ENCODE assay signal across 8 cellular contexts in genomic region chr6:116253505-116254296, GRCh38. TPM values are rescaled to one million over a fixed set of nuclear protein-coding genes. Genes with fewer than 3 reads are reported as not detected.
DNase-seq lines count a peak whose midpoint lies in the region; ATAC-seq, FAIRE-seq and TF ChIP-seq lines count a peak whose summit lies in the region.

Gene TSPYL4 (minus strand): TSS chr6:116254075. CDS start chr6:116254008, 67 bp downstream.

- TF ChIP-seq POLR2A in HepG2 (IDR thresholded peaks at IDR 0.05; ENCODE audit: insufficient read depth in 1 of 2, low read depth in 2 of 2, low read length in 2 of 2), result peak; percentile 73 to 83; a peak in 3 of 4 replicates

- under 1% methylated on average over 42 of the region's 53 CpGs for WGBS in HepG2 (ENCODE audit: low lambda C conversion rate)

- no peaks in the 10 kb centered on the region for H3K9me3 Mint-ChIP-seq in CD4-positive, CD25-positive, alpha-beta regulatory T cell

- no peak for TF ChIP-seq RAD21 in HepG2 (CRISPR knock-in tag; IDR thresholded peaks at IDR 0.05)

- no peak within 1 kb of the TSS for H3K4me3 Mint-ChIP-seq in CD4-positive, CD25-positive, alpha-beta regulatory T cell

- H3K36me3 ChIP-seq in CD4-positive, CD25-positive, alpha-beta regulatory T cell (ENCODE audit: control insufficient read depth, insufficient read depth, low read length), result no peaks in the 10 kb centered on the region
- H3K36me3 ChIP-seq in duodenal mucosa (ENCODE audit: control insufficient read depth in 1 of 2, insufficient read depth in 2 of 2, low read length in 2 of 2) (peaks cover 0 to 1% of the 10 kb centered on the region in 2 donors), HepG2 (replicated peaks in 1 of 2; ENCODE audit: control insufficient read depth in 1 of 2, insufficient read depth in 2 of 2, low read length in 2 of 2) (0 out of 5 replicates have a peak, but pooled peaks cover 0 to 2% of the 10 kb centered on the region in 2 experiments)

- H2AFZ ChIP-seq in HepG2 (ENCODE audit: low read length), result peak within 1 kb of the TSS; percentile 38

- DNase-seq in CD4-positive, CD25-positive, alpha-beta regulatory T cell, result peak; percentile 91 to 93 (median 91)
- DNase-seq in NCI-H774 (lab: John Stamatoyannopoulos, UW), result peak; percentile 99
- DNase-seq in activated CD4-positive, alpha-beta T cell treated with anti-CD3 and anti-CD28 coated beads, Interleukin-2, amount 50 U/mL, for 4 hours, result peak; percentile 88
- peak; percentile 95 for DNase-seq in HepG2 (ENCODE audit: low spot score)
- peak; percentile 82 to 83 for DNase-seq in stimulated activated CD4-positive, alpha-beta T cell treated with anti-CD3 and anti-CD28 coated beads, Interleukin-2, amount 100 ng/mL, for 48 hours

- H3K27ac Mint-ChIP-seq in CD4-positive, CD25-positive, alpha-beta regulatory T cell, result no peak within 1 kb of the TSS

- intact Hi-C loops in HepG2 (cut with micrococcal nuclease; ENCODE audit: unreplicated experiment), result loop anchor here (1.0 to 10.0 kb wide), 4 partner anchors 15 to 1424 kb away; partner anchors contain the start of genes DCBLD1, NUS1 and TSPYL1

- H3K27me3 ChIP-seq in CD4-positive, CD25-positive, alpha-beta regulatory T cell (ENCODE audit: control insufficient read depth, insufficient read depth, low read length), result no peaks in the 10 kb centered on the region
- H3K27me3 ChIP-seq in duodenal mucosa (ENCODE audit: control insufficient read depth in 1 of 2, insufficient read depth in 2 of 2, low read length in 2 of 2), result no peaks in the 10 kb centered on the region
- no peaks in the 10 kb centered on the region for H3K27me3 ChIP-seq in HepG2 (ENCODE audit: control insufficient read depth in 1 of 2, insufficient read depth in 2 of 2, low read length in 2 of 2)

- peaks cover 0 to 38% (median 19%) of the 10 kb centered on the region in 4 donors for H3K4me1 Mint-ChIP-seq in CD4-positive, CD25-positive, alpha-beta regulatory T cell

- H3K27me3 Mint-ChIP-seq in CD4-positive, CD25-positive, alpha-beta regulatory T cell, result no peaks in the 10 kb centered on the region

- peaks cover 22% of the 10 kb centered on the region for H3K79me2 ChIP-seq in HepG2 (ENCODE audit: insufficient read depth, low read length)

- FAIRE-seq in HepG2 (lab: Jason Lieb, UNC), result peak; percentile 95

- TF ChIP-seq EP300 in HepG2 (IDR thresholded peaks at IDR 0.05; ENCODE audit: low read depth in 2 of 2, low read length in 2 of 2) (no peak), HepG2 (CRISPR knock-in tag; IDR thresholded peaks at IDR 0.05; ENCODE audit: borderline replicate concordance) (no peak)

- BruUV-seq in HepG2 (replicated peaks; lab: Mats Ljungman, UMichigan), result TSS peak; percentile 64

- no peaks in the 10 kb centered on the region for H3K9me3 ChIP-seq in CD4-positive, CD25-positive, alpha-beta regulatory T cell (ENCODE audit: control insufficient read depth in 2 of 2, low read length in 2 of 2)
- H3K9me3 ChIP-seq in duodenal mucosa (ENCODE audit: control insufficient read depth in 1 of 2, low read length in 2 of 2) (no peaks in the 10 kb centered on the region), HepG2 (ENCODE audit: low read length) (no peaks in the 10 kb centered on the region)

- H3K9ac ChIP-seq in duodenal mucosa (ENCODE audit: low read depth in 1 of 2, low read length in 2 of 2) (peak within 1 kb of the TSS; percentile 74 to 84), HepG2 (ENCODE audit: insufficient read depth, low read depth, low read length) (peak within 1 kb of the TSS; percentile 76)

- H3K4me1 ChIP-seq in CD4-positive, CD25-positive, alpha-beta regulatory T cell (ENCODE audit: control insufficient read depth, insufficient read depth, low read length, poor library complexity, severe bottlenecking), result peaks cover 45% of the 10 kb centered on the region
- H3K4me1 ChIP-seq in duodenal mucosa (ENCODE audit: control insufficient read depth in 1 of 2, insufficient read depth in 2 of 2, low read length in 2 of 2) (peaks cover 27 to 42% of the 10 kb centered on the region in 2 donors), HepG2 (ENCODE audit: insufficient read depth, low read length) (peaks cover 54% of the 10 kb centered on the region)

- TF ChIP-seq CTCF in HepG2 (CRISPR knock-in tag; IDR thresholded peaks at IDR 0.05), result peak; percentile 3; the same call in 1 of the 2 replicates

- ATAC-seq in CD4-positive, CD25-positive, alpha-beta regulatory T cell (ENCODE audit: low read depth in 2 of 2), result peak; percentile 97 to 98
- peak; percentile 100 for ATAC-seq in GM19452 (IDR thresholded peaks at IDR 0.05; ENCODE audit: unreplicated experiment)
- peak; percentile 100 for ATAC-seq in HG03571 (IDR thresholded peaks at IDR 0.05; ENCODE audit: unreplicated experiment)
- ATAC-seq in HepG2, result peak; percentile 95

- CTCF ChIA-PET in HepG2 (lab: Yijun Ruan, JAX; ENCODE audit: low intra/inter-chr PET ratio, low total read pairs), result no interaction called here

- POLR2A ChIA-PET in HepG2 (lab: Yijun Ruan, JAX), result interaction anchor here (0.6 to 3.3 kb wide), 10 partner anchors 8 to 317 kb away, joined by 3 to 24 read pairs (median 4); partner anchors contain the start of genes RWDD1 and TSPYL1

- H3K27ac ChIP-seq in CD4-positive, CD25-positive, alpha-beta regulatory T cell (ENCODE audit: insufficient read depth, low read length, poor library complexity, severe bottlenecking), result peak within 1 kb of the TSS; percentile 97
- H3K27ac ChIP-seq in duodenal mucosa (ENCODE audit: low read depth, low read length) (peak within 1 kb of the TSS; percentile 73), HepG2 (ENCODE audit: extremely low read length, insufficient read depth, low read length) (peak within 1 kb of the TSS; percentile 78)

- peak within 1 kb of the TSS; percentile 91 for H3K4me3 ChIP-seq in CD4-positive, CD25-positive, alpha-beta regulatory T cell (ENCODE audit: low read depth, low read length)
- H3K4me3 ChIP-seq in duodenal mucosa (ENCODE audit: low read depth in 1 of 2, low read length in 2 of 2) (peak within 1 kb of the TSS; percentile 90 to 91), HepG2 (replicated peaks in 1 of 3; ENCODE audit: insufficient read depth in 1 of 3, low read depth in 2 of 3, low read length in 3 of 3) (peak within 1 kb of the TSS; percentile 86 to 92 (median 89))

- H3K36me3 Mint-ChIP-seq in CD4-positive, CD25-positive, alpha-beta regulatory T cell, result peaks cover 1% of the 10 kb centered on the region

- peak within 1 kb of the TSS; percentile 92 for H3K4me2 ChIP-seq in HepG2 (ENCODE audit: low read depth, low read length)

- H4K20me1 ChIP-seq in HepG2 (ENCODE audit: insufficient read depth, low read length), result no peaks in the 10 kb centered on the region

- in situ Hi-C loops in HepG2 (cut with HindIII; ENCODE audit: extremely low pct_ligation_motif_present, low pct_unique_long_range_greater_than_20kb), result no loop called here

RNA-seq across cellular contexts. Expression of gene TSPYL4, which starts in this region (rescaled TPM):
- total RNA-seq in CD4-positive, CD25-positive, alpha-beta regulatory T cell, result 40.2 TPM
- 10 to 100 TPM; 11.3 to 21.1 (median 14.2) TPM for polyA plus RNA-seq in CD4-positive, CD25-positive, alpha-beta regulatory T cell
- 19.7 and 24.0 TPM in 2 replicates for total RNA-seq in HepG2 (2016; rRNA removed; fragmentation: Illumina TruSeq; extraction: Trizol)
- 1.1 TPM in 2 replicates for total RNA-seq in HepG2 (2016; cell fraction: cytosol; rRNA removed; fragmentation: Illumina TruSeq; extraction: Trizol; ENCODE audit: low read depth)
- 20.0 and 20.4 TPM in 2 replicates for total RNA-seq in HepG2 (2016; cell fraction: insoluble cytoplasmic fraction; rRNA removed; fragmentation: Illumina TruSeq; extraction: Trizol)
- total RNA-seq in HepG2 (2016; cell fraction: membrane; rRNA removed; fragmentation: Illumina TruSeq; extraction: Trizol), result 6.4 and 6.9 TPM in 2 replicates
- total RNA-seq in HepG2 (2016; cell fraction: nucleus; rRNA removed; fragmentation: Illumina TruSeq; extraction: Trizol), result 18.6 and 19.0 TPM in 2 replicates
- 18.0 and 20.4 TPM in 2 replicates for polyA plus RNA-seq in HepG2 (2011; rRNA removed)
- 11.2 and 16.9 TPM in 2 replicates for polyA plus RNA-seq in HepG2 (2011; cell fraction: cytosol; rRNA removed)
- 25.8 and 34.6 TPM in 2 replicates for polyA plus RNA-seq in HepG2 (2011; cell fraction: nucleus; rRNA removed)
- 15.2 and 16.7 TPM in 2 replicates for polyA plus RNA-seq in HepG2 (2012)
- 0.89 and 0.94 TPM in 2 replicates for polyA plus RNA-seq in HepG2 (2016; cell fraction: cytosol; fragmentation: Illumina TruSeq; extraction: Trizol; ENCODE audit: low read depth)
- polyA plus RNA-seq in HepG2 (2016; cell fraction: insoluble cytoplasmic fraction; fragmentation: Illumina TruSeq; extraction: Trizol; ENCODE audit: low read depth), result 27.8 and 29.9 TPM in 2 replicates
- polyA plus RNA-seq in HepG2 (2016; cell fraction: membrane; fragmentation: Illumina TruSeq; extraction: Trizol; ENCODE audit: low read depth), result 3.6 and 4.2 TPM in 2 replicates
- polyA plus RNA-seq in HepG2 (2016; cell fraction: nucleus; fragmentation: Illumina TruSeq; extraction: Trizol; ENCODE audit: insufficient read depth, low read depth), result 31.9 and 32.8 TPM in 2 replicates
- 11.2 and 20.8 TPM in 2 replicates for polyA minus RNA-seq in HepG2 (2011; rRNA and poly(A)+ RNA removed; ENCODE audit: low replicate concordance)
- 8.8 and 9.8 TPM in 2 replicates for polyA minus RNA-seq in HepG2 (2011; cell fraction: cytosol; rRNA and poly(A)+ RNA removed)
- polyA minus RNA-seq in HepG2 (2011; cell fraction: nucleus; rRNA and poly(A)+ RNA removed), result 11.8 and 15.0 TPM in 2 replicates

Comparison
In these comparisons a context has a peak if more than half of its experiments do, and no peak if none do; other contexts are left out.
1. Peak in every context shown above with its lines: DNase-seq, ATAC-seq, H3K4me3 ChIP-seq and H3K27ac ChIP-seq.